ENCODE assay signal across 8 cellular contexts in genomic region chr4:153573881-153574807, GRCh38.
DNase-seq lines count a peak whose midpoint lies in the region; ATAC-seq and TF ChIP-seq lines count a peak whose summit lies in the region.

No MANE protein-coding gene starts in this region.

- TF ChIP-seq POLR2A in HCT116 (IDR thresholded peaks at IDR 0.05; ENCODE audit: borderline replicate concordance, extremely low read depth, insufficient read depth, insufficient read length): no peak
- no peak for TF ChIP-seq POLR2A in thyroid gland (IDR thresholded peaks at IDR 0.05)

- DNase-seq in GM06990 (ENCODE audit: extremely low read depth, insufficient read length) (peak; percentile 41), HCT116 (ENCODE audit: low read depth, low spot score) (peak; percentile 37), NCI-H460 (ENCODE audit: extremely low read depth, low read depth) (peak; percentile 32), nucleus accumbens (lab: John Stamatoyannopoulos, UW) (peak in 47 of 56 donors; percentile 5 to 87 (median 42)), thyroid gland (peak; percentile 58 to 60), OCI-M2 (lab: John Stamatoyannopoulos, UW; ENCODE audit: unreplicated experiment) (no peak)
- DNase-seq in activated CD8-positive, alpha-beta memory T cell treated with anti-CD3 and anti-CD28 coated beads, Interleukin-2, amount 50 U/mL, for 24 hours (ENCODE audit: extremely low read depth): peak; percentile 19

- H3K4me3 ChIP-seq in GM06990 (replicated peaks; ENCODE audit: low read depth, low read length) (no peak overlapping the region), HCT116 (replicated peaks in 1 of 2; ENCODE audit: low read depth in 1 of 2, low read length in 2 of 2) (no peak overlapping the region), thyroid gland (replicated peaks in 1 of 3) (no peak overlapping the region)

- H3K79me2 ChIP-seq in HCT116 (ENCODE audit: insufficient read depth, low read length): no peaks in the 10 kb centered on the region

- TF ChIP-seq CTCF in GM06990 (IDR thresholded peaks at IDR 0.05; ENCODE audit: insufficient read depth, low read length, poor library complexity, severe bottlenecking): peak; percentile 57
- TF ChIP-seq CTCF in HCT116 (IDR thresholded peaks at IDR 0.05 in 2 of 3, conservative IDR thresholded peaks at IDR 0.05 in 1 of 3; ENCODE audit: borderline replicate concordance in 1 of 3, insufficient read depth in 1 of 3, low read depth in 2 of 3, low read length in 2 of 3): peak; percentile 50 to 88 (median 61)
- TF ChIP-seq CTCF in thyroid gland (IDR thresholded peaks at IDR 0.05): peak in 5 of 6 experiments; percentile 34 to 54 (median 46)

- RAD21 ChIA-PET in HCT116 (lab: Charles Lee; ENCODE audit: low non-redundant PET in 1 of 2, low total read pairs in 2 of 2, uncharacterized antibody in 2 of 2, unreplicated experiment in 2 of 2): interaction anchor here (0.6 to 1.7 kb wide), 5 partner anchors 77 to 431 kb away, joined by 3 to 8 read pairs (median 3); no protein-coding TSS in a partner anchor

- POLR2A ChIA-PET in HCT116 (lab: Charles Lee): interaction anchor here (1.0 kb wide), 1 partner anchor 108 kb away, joined by 9 read pairs; the partner anchor contains the start of gene TMEM131L

- H4K20me1 ChIP-seq in HCT116 (ENCODE audit: insufficient read depth): no peaks in the 10 kb centered on the region

- H3K9me3 ChIP-seq in HCT116 (ENCODE audit: control insufficient read depth in 1 of 2, insufficient read depth in 1 of 2, low read depth in 1 of 2, low read length in 2 of 2) (no peaks in the 10 kb centered on the region), thyroid gland (no peaks in the 10 kb centered on the region)

- no peaks in the 10 kb centered on the region for H3K9me2 ChIP-seq in HCT116 (ENCODE audit: insufficient read depth)

- ATAC-seq in HCT116 (peak; percentile 87), esophagus mucosa (peak; percentile 82)

- no TSS peak for BruUV-seq in HCT116 (replicated peaks; lab: Mats Ljungman, UMichigan)

- peak overlapping the region; percentile 4; the same call in 1 of the 2 replicates for H3K4me2 ChIP-seq in HCT116 (ENCODE audit: low read length)

- TF ChIP-seq RAD21 in HCT116 (IDR thresholded peaks at IDR 0.05; ENCODE audit: low read depth): peak; percentile 97

- H3K27ac ChIP-seq in HCT116 (ENCODE audit: low read depth, low read length) (peak overlapping the region; percentile 11; the same call in 1 of the 2 replicates), thyroid gland (no peak overlapping the region)

- H3K9ac ChIP-seq in HCT116 (ENCODE audit: low read length): no peak overlapping the region

- H3K36me3 ChIP-seq in GM06990 (ENCODE audit: control insufficient read depth, insufficient read depth, low read length): peaks cover 9% of the 10 kb centered on the region
- no peaks in the 10 kb centered on the region for H3K36me3 ChIP-seq in HCT116 (ENCODE audit: control insufficient read depth in 1 of 2, insufficient read depth in 2 of 2, low read length in 2 of 2)
- H3K36me3 ChIP-seq in thyroid gland: no peaks in the 10 kb centered on the region

- no peak overlapping the region for H2AFZ ChIP-seq in HCT116 (ENCODE audit: low read depth, low read length, poor library complexity, severe bottlenecking)

- no peaks in the 10 kb centered on the region for H3K27me3 ChIP-seq in GM06990 (replicated peaks; ENCODE audit: control insufficient read depth, insufficient read depth, low read length)
- no peaks in the 10 kb centered on the region for H3K27me3 ChIP-seq in HCT116 (ENCODE audit: insufficient read depth, low read length)
- no peaks in the 10 kb centered on the region for H3K27me3 ChIP-seq in thyroid gland

- CTCF ChIA-PET in HCT116 (lab: Charles Lee): interaction anchor here (0.5 to 2.1 kb wide), 21 partner anchors 9 to 491 kb away, joined by 3 to 28 read pairs (median 4); partner anchors contain the start of genes TMEM131L and TRIM2

- intact Hi-C loops in HCT116 (cut with micrococcal nuclease) (loop anchor here (1.0 to 10.0 kb wide), 2 partner anchors 342 to 729 kb away; no protein-coding TSS in a partner anchor), thyroid gland (cut with DNase I) (loop anchor here (10.0 kb wide), 1 partner anchor 139 kb away; no protein-coding TSS in a partner anchor)

- H3K4me1 ChIP-seq in HCT116 (ENCODE audit: control insufficient read depth in 1 of 2, insufficient read depth in 2 of 2, low read length in 2 of 2): peaks cover 10 to 12% of the 10 kb centered on the region in 2 experiments; a peak in 3 of 4 replicates
- H3K4me1 ChIP-seq in thyroid gland: peaks cover 8 to 37% of the 10 kb centered on the region in 2 donors

- WGBS in thyroid gland, 2 donors: 95% methylated on average over 4 of the region's 4 CpGs

TF ChIP-seq in HCT116, 20 proteins besides CTCF, POLR2A, EP300 and RAD21:
- TF ChIP-seq ELF1 (IDR thresholded peaks at IDR 0.05; ENCODE audit: borderline replicate concordance, low read depth) (no peak), YY1 (IDR thresholded peaks at IDR 0.05; ENCODE audit: extremely low read depth, insufficient replicate concordance, low read depth, low read length) (peak; percentile 10), CBX3 (IDR thresholded peaks at IDR 0.05; ENCODE audit: low read depth) (no peak), EZH2 (IDR thresholded peaks at IDR 0.05) (no peak)
